9 cellular contexts compared by ENCODE assay signal in the genomic region with DNA sequence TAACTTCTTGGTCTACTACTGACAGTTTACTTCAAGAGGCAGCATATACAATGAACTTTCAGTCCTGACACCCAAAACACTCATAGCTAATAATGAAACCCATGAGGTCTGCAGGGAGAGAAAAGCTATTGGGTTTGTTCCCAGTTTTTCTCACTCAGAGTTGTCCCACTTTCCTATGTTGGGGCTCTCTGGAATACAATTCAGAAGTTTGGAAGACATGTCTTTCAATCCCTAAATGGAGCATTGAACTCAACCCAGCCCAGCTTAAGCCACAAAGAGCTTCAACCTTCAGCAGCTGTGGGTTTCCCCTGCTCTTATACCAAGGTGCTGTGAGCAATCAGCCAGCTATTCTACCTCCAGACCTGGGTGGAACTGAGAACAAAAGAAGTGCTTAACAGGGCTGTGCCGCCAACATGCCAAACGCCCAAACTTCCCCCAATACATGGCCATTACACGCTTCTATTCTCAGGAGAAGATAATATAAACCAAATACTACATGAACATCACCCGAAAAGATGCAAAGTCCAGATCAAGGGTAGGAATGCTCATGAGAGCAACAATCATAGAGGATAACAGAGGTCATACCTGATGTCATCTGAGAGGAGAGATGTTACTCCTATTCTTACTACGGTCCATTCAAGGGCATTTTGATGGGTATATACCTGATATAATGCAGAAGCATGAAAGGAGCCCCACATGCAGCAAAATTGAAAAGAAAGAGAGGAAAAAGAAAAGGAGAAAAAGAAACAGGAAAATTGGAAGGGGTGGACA.
DNase-seq lines count a peak whose midpoint lies in the region; ATAC-seq and TF ChIP-seq lines count a peak whose summit lies in the region.
"Had no signal": no experiment of that assay in that cellular context is flagged by ENCODE, and none has a peak within 500 bp of the region (broad histone marks: within the 10 kb centered on the region; RNA-seq: fewer than 3 reads in every experiment).

No MANE protein-coding gene starts in this region.

- no peak for TF ChIP-seq POLR2A in gastrocnemius medialis (IDR thresholded peaks at IDR 0.05)

- H3K27ac Mint-ChIP-seq in naive thymus-derived CD8-positive, alpha-beta T cell, result peak overlapping the region; percentile 12 to 78 (median 54)

- H3K4me1 ChIP-seq in gastrocnemius medialis (peaks cover 0 to 8% of the 10 kb centered on the region in 2 donors), upper lobe of right lung (peaks cover 59% of the 10 kb centered on the region)

- in situ Hi-C loops in gastrocnemius medialis (cut with MboI; ENCODE audit: low sequenced_read_pairs in 4 of 4), result no loop called here

- H3K9me3 ChIP-seq in gastrocnemius medialis (no peaks in the 10 kb centered on the region), upper lobe of right lung (no peaks in the 10 kb centered on the region)

- peak overlapping the region; percentile 19 to 71 (median 43) for H3K4me3 Mint-ChIP-seq in naive thymus-derived CD8-positive, alpha-beta T cell

- H3K36me3 ChIP-seq in gastrocnemius medialis, result no peaks in the 10 kb centered on the region
- H3K36me3 ChIP-seq in upper lobe of right lung, result no peaks in the 10 kb centered on the region

- no peak overlapping the region for H3K27ac ChIP-seq in gastrocnemius medialis
- H3K27ac ChIP-seq in upper lobe of right lung, result no peak overlapping the region

- TF ChIP-seq CTCF in gastrocnemius medialis (IDR thresholded peaks at IDR 0.05 in 4 of 5, conservative IDR thresholded peaks at IDR 0.05 in 1 of 5), result no peak
- no peak for TF ChIP-seq CTCF in upper lobe of right lung (IDR thresholded peaks at IDR 0.05)

- intact Hi-C loops in gastrocnemius medialis (cut with DNase I; ENCODE audit: low total_unique reads), result loop anchor here (10.0 kb wide), 1 partner anchor 170 kb away; no protein-coding TSS in a partner anchor
- intact Hi-C loops in upper lobe of right lung (cut with DNase I), result no loop called here

- POLR2A ChIA-PET in naive thymus-derived CD8-positive, alpha-beta T cell (lab: Charles Lee), result interaction anchor here (0.9 to 1.1 kb wide), 3 partner anchors 41 to 140 kb away, joined by 3 to 4 read pairs (median 3); partner anchors contain the start of gene TGFBR2

- no peaks in the 10 kb centered on the region for H3K27me3 Mint-ChIP-seq in naive thymus-derived CD8-positive, alpha-beta T cell

- no peaks in the 10 kb centered on the region for H3K27me3 ChIP-seq in gastrocnemius medialis
- H3K27me3 ChIP-seq in upper lobe of right lung, result no peaks in the 10 kb centered on the region

- peaks cover 21 to 61% (median 53%) of the 10 kb centered on the region in 4 donors for H3K4me1 Mint-ChIP-seq in naive thymus-derived CD8-positive, alpha-beta T cell

- ATAC-seq in GM18870 (IDR thresholded peaks at IDR 0.05; ENCODE audit: unreplicated experiment) (peak; percentile 76), GM21576 (IDR thresholded peaks at IDR 0.05; ENCODE audit: unreplicated experiment) (peak; percentile 92), HG03521 (IDR thresholded peaks at IDR 0.05; ENCODE audit: unreplicated experiment) (peak; percentile 80), gastrocnemius medialis (no peak), upper lobe of right lung (no peak)
- ATAC-seq in naive thymus-derived CD8-positive, alpha-beta T cell, result peak; percentile 98 to 99

- H3K4me3 ChIP-seq in gastrocnemius medialis (no peak overlapping the region), upper lobe of right lung (no peak overlapping the region)

- peaks cover 0 to 6% (median 0%) of the 10 kb centered on the region in 9 donors for H3K9me3 Mint-ChIP-seq in naive thymus-derived CD8-positive, alpha-beta T cell

- peak in 8 of 10 donors; percentile 3 to 63 (median 29) for DNase-seq in naive thymus-derived CD8-positive, alpha-beta T cell
- DNase-seq in T1000 (lab: John Stamatoyannopoulos, UW) (no peak), gastrocnemius medialis (no peak), upper lobe of right lung (no peak), NCI-H2029 (lab: John Stamatoyannopoulos, UW) (no peak)
- DNase-seq: NCI-H2171 had no signal

- peaks cover 0 to 13% (median 7%) of the 10 kb centered on the region in 3 donors for H3K36me3 Mint-ChIP-seq in naive thymus-derived CD8-positive, alpha-beta T cell

Comparison
In these comparisons a context has a peak if more than half of its experiments do, and no peak if none do; other contexts are left out.
1. ATAC-seq: peak in GM18870 (single experiment), GM21576 (single experiment), HG03521 (single experiment) and naive thymus-derived CD8-positive, alpha-beta T cell (2 of 2); none in gastrocnemius medialis (0 of 2) and upper lobe of right lung (single experiment).
2. DNase-seq: peak in naive thymus-derived CD8-positive, alpha-beta T cell (8 of 10); none in T1000 (single experiment), gastrocnemius medialis (0 of 2), upper lobe of right lung (single experiment) and NCI-H2029 (single experiment).